Comparison of ENCODE assay signal across 1 cellular context in the genomic region with DNA sequence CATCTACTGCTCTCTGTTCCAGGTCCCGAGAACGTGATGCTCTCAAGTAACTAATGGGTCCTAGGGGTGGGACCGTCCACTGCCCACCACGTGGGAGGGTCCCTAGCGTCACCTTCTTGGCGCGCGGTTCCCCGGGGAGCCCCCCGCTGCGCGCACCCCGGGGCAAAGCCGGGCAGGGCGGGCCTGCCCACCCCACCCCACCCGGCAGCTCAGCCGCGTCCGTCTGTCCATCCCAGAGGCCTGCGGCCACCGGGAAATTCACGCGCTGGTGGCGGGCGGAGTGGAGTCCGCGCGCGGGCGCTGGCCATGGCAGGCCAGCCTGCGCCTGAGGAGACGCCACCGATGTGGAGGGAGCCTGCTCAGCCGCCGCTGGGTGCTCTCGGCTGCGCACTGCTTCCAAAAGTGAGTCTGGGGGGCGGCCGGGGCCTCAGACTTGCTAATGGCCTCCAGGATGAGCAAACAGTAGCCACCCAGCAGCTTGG.
TF ChIP-seq lines count a peak whose summit lies in the region.

No MANE protein-coding gene starts in this region.

TF ChIP-seq in GM23338, 12 proteins besides CTCF, POLR2A, EP300 and RAD21:
- no peak for TF ChIP-seq ZNF114 (CRISPR knock-in tag; IDR thresholded peaks at IDR 0.05)
- TF ChIP-seq, protein P1, sequence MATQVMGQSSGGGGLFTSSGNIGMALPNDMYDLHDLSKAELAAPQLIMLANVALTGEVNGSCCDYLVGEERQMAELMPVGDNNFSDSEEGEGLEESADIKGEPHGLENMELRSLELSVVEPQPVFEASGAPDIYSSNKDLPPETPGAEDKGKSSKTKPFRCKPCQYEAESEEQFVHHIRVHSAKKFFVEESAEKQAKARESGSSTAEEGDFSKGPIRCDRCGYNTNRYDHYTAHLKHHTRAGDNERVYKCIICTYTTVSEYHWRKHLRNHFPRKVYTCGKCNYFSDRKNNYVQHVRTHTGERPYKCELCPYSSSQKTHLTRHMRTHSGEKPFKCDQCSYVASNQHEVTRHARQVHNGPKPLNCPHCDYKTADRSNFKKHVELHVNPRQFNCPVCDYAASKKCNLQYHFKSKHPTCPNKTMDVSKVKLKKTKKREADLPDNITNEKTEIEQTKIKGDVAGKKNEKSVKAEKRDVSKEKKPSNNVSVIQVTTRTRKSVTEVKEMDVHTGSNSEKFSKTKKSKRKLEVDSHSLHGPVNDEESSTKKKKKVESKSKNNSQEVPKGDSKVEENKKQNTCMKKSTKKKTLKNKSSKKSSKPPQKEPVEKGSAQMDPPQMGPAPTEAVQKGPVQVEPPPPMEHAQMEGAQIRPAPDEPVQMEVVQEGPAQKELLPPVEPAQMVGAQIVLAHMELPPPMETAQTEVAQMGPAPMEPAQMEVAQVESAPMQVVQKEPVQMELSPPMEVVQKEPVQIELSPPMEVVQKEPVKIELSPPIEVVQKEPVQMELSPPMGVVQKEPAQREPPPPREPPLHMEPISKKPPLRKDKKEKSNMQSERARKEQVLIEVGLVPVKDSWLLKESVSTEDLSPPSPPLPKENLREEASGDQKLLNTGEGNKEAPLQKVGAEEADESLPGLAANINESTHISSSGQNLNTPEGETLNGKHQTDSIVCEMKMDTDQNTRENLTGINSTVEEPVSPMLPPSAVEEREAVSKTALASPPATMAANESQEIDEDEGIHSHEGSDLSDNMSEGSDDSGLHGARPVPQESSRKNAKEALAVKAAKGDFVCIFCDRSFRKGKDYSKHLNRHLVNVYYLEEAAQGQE (IDR thresholded peaks at IDR 0.05; ENCODE audit: unreplicated experiment): no peak
- no peak for TF ChIP-seq NANOG (IDR thresholded peaks at IDR 0.05; ENCODE audit: borderline replicate concordance)
- TF ChIP-seq CREB1 (CRISPR knock-in tag; IDR thresholded peaks at IDR 0.05; ENCODE audit: low read depth): no peak
- TF ChIP-seq, protein P2, sequence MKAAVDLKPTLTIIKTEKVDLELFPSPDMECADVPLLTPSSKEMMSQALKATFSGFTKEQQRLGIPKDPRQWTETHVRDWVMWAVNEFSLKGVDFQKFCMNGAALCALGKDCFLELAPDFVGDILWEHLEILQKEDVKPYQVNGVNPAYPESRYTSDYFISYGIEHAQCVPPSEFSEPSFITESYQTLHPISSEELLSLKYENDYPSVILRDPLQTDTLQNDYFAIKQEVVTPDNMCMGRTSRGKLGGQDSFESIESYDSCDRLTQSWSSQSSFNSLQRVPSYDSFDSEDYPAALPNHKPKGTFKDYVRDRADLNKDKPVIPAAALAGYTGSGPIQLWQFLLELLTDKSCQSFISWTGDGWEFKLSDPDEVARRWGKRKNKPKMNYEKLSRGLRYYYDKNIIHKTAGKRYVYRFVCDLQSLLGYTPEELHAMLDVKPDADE (IDR thresholded peaks at IDR 0.05): no peak
- no peak for TF ChIP-seq STAT1 (IDR thresholded peaks at IDR 0.05; ENCODE audit: unreplicated experiment)
- TF ChIP-seq JUNB (IDR thresholded peaks at IDR 0.05; ENCODE audit: unreplicated experiment): no peak
- no peak for TF ChIP-seq EZH2phosphoT487 (IDR thresholded peaks at IDR 0.05; ENCODE audit: unreplicated experiment)
- no peak for TF ChIP-seq ZNF331 (CRISPR knock-in tag; IDR thresholded peaks at IDR 0.05; ENCODE audit: low read depth)
- no peak for TF ChIP-seq POLR2AphosphoS5 (IDR thresholded peaks at IDR 0.05; ENCODE audit: low read depth)
- TF ChIP-seq EZH2 (IDR thresholded peaks at IDR 0.05; ENCODE audit: low read depth, unreplicated experiment): no peak
- TF ChIP-seq, protein P3, sequence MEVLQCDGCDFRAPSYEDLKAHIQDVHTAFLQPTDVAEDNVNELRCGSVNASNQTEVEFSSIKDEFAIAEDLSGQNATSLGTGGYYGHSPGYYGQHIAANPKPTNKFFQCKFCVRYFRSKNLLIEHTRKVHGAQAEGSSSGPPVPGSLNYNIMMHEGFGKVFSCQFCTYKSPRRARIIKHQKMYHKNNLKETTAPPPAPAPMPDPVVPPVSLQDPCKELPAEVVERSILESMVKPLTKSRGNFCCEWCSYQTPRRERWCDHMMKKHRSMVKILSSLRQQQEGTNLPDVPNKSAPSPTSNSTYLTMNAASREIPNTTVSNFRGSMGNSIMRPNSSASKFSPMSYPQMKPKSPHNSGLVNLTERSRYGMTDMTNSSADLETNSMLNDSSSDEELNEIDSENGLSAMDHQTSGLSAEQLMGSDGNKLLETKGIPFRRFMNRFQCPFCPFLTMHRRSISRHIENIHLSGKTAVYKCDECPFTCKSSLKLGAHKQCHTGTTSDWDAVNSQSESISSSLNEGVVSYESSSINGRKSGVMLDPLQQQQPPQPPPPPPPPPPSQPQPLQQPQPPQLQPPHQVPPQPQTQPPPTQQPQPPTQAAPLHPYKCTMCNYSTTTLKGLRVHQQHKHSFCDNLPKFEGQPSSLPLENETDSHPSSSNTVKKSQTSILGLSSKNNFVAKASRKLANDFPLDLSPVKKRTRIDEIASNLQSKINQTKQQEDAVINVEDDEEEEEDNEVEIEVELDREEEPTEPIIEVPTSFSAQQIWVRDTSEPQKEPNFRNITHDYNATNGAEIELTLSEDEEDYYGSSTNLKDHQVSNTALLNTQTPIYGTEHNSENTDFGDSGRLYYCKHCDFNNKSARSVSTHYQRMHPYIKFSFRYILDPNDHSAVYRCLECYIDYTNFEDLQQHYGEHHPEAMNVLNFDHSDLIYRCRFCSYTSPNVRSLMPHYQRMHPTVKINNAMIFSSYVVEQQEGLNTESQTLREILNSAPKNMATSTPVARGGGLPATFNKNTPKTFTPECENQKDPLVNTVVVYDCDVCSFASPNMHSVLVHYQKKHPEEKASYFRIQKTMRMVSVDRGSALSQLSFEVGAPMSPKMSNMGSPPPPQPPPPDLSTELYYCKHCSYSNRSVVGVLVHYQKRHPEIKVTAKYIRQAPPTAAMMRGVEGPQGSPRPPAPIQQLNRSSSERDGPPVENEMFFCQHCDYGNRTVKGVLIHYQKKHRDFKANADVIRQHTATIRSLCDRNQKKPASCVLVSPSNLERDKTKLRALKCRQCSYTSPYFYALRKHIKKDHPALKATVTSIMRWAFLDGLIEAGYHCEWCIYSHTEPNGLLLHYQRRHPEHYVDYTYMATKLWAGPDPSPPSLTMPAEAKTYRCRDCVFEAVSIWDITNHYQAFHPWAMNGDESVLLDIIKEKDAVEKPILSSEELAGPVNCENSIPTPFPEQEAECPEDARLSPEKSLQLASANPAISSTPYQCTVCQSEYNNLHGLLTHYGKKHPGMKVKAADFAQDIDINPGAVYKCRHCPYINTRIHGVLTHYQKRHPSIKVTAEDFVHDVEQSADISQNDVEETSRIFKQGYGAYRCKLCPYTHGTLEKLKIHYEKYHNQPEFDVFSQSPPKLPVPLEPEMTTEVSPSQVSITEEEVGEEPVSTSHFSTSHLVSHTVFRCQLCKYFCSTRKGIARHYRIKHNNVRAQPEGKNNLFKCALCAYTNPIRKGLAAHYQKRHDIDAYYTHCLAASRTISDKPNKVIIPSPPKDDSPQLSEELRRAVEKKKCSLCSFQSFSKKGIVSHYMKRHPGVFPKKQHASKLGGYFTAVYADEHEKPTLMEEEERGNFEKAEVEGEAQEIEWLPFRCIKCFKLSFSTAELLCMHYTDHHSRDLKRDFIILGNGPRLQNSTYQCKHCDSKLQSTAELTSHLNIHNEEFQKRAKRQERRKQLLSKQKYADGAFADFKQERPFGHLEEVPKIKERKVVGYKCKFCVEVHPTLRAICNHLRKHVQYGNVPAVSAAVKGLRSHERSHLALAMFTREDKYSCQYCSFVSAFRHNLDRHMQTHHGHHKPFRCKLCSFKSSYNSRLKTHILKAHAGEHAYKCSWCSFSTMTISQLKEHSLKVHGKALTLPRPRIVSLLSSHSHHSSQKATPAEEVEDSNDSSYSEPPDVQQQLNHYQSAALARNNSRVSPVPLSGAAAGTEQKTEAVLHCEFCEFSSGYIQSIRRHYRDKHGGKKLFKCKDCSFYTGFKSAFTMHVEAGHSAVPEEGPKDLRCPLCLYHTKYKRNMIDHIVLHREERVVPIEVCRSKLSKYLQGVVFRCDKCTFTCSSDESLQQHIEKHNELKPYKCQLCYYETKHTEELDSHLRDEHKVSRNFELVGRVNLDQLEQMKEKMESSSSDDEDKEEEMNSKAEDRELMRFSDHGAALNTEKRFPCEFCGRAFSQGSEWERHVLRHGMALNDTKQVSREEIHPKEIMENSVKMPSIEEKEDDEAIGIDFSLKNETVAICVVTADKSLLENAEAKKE (CRISPR knock-in tag; IDR thresholded peaks at IDR 0.05): no peak
